In the genomic region with DNA sequence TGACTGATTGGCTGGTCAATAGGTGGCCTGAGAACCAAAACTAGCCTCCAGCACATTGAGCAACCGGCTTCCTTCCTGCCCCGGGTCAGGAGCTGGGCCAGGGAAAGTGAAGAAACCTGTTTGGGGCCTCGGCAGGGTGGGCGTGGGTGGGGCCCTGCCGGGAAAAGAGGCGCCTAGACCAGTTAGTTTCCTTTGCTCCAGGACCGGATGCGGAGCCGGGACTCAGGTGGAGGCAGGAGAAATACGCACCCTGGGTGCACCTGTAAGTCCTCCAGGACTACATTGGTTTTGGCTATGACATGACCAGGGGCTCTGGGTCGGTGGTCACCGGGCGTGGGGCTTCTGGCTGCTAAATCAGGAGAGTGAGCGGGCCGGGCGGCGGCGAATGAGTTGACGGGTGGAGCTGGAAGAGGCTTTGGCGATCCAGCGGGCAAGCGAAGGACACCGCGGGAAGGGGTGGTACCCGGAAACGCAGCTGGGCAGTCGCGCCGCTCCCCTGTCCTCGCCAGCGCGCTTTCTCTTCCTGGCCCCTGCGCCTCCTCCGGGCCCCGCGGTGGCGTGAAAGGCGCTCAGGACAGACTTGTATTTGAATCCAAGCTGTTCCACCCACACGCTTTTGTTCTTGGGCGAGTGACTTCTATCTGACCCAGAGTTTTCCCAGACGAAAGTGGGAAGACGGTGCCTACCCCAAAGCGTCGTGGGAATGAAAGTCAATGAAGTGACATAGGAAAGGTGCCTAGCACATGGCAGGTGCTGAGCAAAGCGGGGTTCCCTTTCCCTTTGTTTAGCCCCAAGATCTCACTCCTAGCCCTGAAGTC, we compare ENCODE assay signal across 1 cellular context.
TF ChIP-seq lines count a peak whose summit lies in the region.

No MANE protein-coding gene starts in this region.

TF ChIP-seq in HCT116, 20 proteins besides CTCF, POLR2A, EP300 and RAD21 (continued from another document):
- TF ChIP-seq, protein P1, sequence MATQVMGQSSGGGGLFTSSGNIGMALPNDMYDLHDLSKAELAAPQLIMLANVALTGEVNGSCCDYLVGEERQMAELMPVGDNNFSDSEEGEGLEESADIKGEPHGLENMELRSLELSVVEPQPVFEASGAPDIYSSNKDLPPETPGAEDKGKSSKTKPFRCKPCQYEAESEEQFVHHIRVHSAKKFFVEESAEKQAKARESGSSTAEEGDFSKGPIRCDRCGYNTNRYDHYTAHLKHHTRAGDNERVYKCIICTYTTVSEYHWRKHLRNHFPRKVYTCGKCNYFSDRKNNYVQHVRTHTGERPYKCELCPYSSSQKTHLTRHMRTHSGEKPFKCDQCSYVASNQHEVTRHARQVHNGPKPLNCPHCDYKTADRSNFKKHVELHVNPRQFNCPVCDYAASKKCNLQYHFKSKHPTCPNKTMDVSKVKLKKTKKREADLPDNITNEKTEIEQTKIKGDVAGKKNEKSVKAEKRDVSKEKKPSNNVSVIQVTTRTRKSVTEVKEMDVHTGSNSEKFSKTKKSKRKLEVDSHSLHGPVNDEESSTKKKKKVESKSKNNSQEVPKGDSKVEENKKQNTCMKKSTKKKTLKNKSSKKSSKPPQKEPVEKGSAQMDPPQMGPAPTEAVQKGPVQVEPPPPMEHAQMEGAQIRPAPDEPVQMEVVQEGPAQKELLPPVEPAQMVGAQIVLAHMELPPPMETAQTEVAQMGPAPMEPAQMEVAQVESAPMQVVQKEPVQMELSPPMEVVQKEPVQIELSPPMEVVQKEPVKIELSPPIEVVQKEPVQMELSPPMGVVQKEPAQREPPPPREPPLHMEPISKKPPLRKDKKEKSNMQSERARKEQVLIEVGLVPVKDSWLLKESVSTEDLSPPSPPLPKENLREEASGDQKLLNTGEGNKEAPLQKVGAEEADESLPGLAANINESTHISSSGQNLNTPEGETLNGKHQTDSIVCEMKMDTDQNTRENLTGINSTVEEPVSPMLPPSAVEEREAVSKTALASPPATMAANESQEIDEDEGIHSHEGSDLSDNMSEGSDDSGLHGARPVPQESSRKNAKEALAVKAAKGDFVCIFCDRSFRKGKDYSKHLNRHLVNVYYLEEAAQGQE (IDR thresholded peaks at IDR 0.05; ENCODE audit: low read depth): no peak
- TF ChIP-seq, protein P2, sequence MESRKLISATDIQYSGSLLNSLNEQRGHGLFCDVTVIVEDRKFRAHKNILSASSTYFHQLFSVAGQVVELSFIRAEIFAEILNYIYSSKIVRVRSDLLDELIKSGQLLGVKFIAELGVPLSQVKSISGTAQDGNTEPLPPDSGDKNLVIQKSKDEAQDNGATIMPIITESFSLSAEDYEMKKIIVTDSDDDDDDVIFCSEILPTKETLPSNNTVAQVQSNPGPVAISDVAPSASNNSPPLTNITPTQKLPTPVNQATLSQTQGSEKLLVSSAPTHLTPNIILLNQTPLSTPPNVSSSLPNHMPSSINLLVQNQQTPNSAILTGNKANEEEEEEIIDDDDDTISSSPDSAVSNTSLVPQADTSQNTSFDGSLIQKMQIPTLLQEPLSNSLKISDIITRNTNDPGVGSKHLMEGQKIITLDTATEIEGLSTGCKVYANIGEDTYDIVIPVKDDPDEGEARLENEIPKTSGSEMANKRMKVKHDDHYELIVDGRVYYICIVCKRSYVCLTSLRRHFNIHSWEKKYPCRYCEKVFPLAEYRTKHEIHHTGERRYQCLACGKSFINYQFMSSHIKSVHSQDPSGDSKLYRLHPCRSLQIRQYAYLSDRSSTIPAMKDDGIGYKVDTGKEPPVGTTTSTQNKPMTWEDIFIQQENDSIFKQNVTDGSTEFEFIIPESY (IDR thresholded peaks at IDR 0.05; ENCODE audit: extremely low read depth, insufficient replicate concordance, low read length): no peak
- TF ChIP-seq EZH2 (IDR thresholded peaks at IDR 0.05): no peak
- TF ChIP-seq ZFX (IDR thresholded peaks at IDR 0.05): no peak
- no peak for TF ChIP-seq JUND (IDR thresholded peaks at IDR 0.05)
- no peak for TF ChIP-seq FOSL1 (IDR thresholded peaks at IDR 0.05; ENCODE audit: low read depth)
- peak; percentile 91 for TF ChIP-seq MAX (IDR thresholded peaks at IDR 0.05)
TF ChIP-seq in HCT116: peak in this region for 7.
